In genomic region chr6:90894285-90895144, GRCh38 we compare ENCODE assay signal across 17 cellular contexts.
DNase-seq lines count a peak whose midpoint lies in the region; ATAC-seq, FAIRE-seq and TF ChIP-seq lines count a peak whose summit lies in the region.
"Had no signal": no experiment of that assay in that cellular context is flagged by ENCODE, and none has a peak within 500 bp of the region (broad histone marks: within the 10 kb centered on the region; RNA-seq: fewer than 3 reads in every experiment).

No MANE protein-coding gene starts in this region.

- dilution Hi-C loops in keratinocyte (cut with MboI; ENCODE audit: extremely low pct_ligation_motif_present, low sequenced_read_pairs), result no loop called here

- intact Hi-C loops in right lobe of liver (cut with DNase I) (no loop called here), pancreas (cut with DNase I) (no loop called here)

- peak overlapping the region; percentile 23 for H2AFZ ChIP-seq in keratinocyte (ENCODE audit: control insufficient read depth, low read length)
- H2AFZ ChIP-seq: GM23248 had no signal

- H4K20me1 ChIP-seq in keratinocyte (ENCODE audit: control insufficient read depth, extremely low read depth, insufficient read depth, low read length), result no peaks in the 10 kb centered on the region

- WGBS in right lobe of liver (ENCODE audit: insufficient coverage, low coverage, low lambda C conversion rate, missing lambda C conversion rate), result 55% methylated on average over 9 of the region's 9 CpGs
- 45 to 53% methylated on average over 9 of the region's 9 CpGs for WGBS in pancreas, 2 donors

- ATAC-seq in right lobe of liver (no peak), pancreas (no peak)
- ATAC-seq: A549, HCT116 had no signal

- H3K27ac ChIP-seq in keratinocyte (ENCODE audit: control insufficient read depth, insufficient read depth, low read length), result no peak overlapping the region
- no peak overlapping the region for H3K27ac ChIP-seq in right lobe of liver
- H3K27ac ChIP-seq in pancreas, result no peak overlapping the region
- H3K27ac ChIP-seq: A549, C4-2B, GM23248 had no signal

- DNase-seq in MG63 (peak; percentile 80), NCI-H82 treated with DMSO at 0.1 percent for 48 hours (lab: John Stamatoyannopoulos, UW; ENCODE audit: unreplicated experiment) (peak; percentile 6), keratinocyte (ENCODE audit: low read depth, low spot score) (no peak), right lobe of liver (no peak), mucosa of gallbladder (ENCODE audit: low spot score) (no peak), GM10266 (ENCODE audit: extremely low spot score) (no peak), pancreas (no peak)
- DNase-seq: BE2C; CD4-positive, alpha-beta memory T cell; DND-41; GF-D8; GM23248; IMR-90 had no signal

- H3K79me2 ChIP-seq in keratinocyte (ENCODE audit: control insufficient read depth, insufficient read depth, low read length), result no peaks in the 10 kb centered on the region

- H3K9ac ChIP-seq in keratinocyte (ENCODE audit: control insufficient read depth, extremely low read depth, insufficient read depth, low read length), result no peak overlapping the region
- H3K9ac ChIP-seq: GM23248 had no signal

- H3K36me3 ChIP-seq in MG63, result no peaks in the 10 kb centered on the region
- no peaks in the 10 kb centered on the region for H3K36me3 ChIP-seq in keratinocyte (ENCODE audit: control insufficient read depth in 2 of 2, extremely low read depth in 1 of 2, insufficient read depth in 2 of 2, low read length in 2 of 2)
- no peaks in the 10 kb centered on the region for H3K36me3 ChIP-seq in right lobe of liver
- no peaks in the 10 kb centered on the region for H3K36me3 ChIP-seq in pancreas
- H3K36me3 ChIP-seq: BE2C had no signal

- FAIRE-seq in keratinocyte (lab: Jason Lieb, UNC), result peak; percentile 41
- FAIRE-seq in pancreas (lab: Jason Lieb, UNC), result no peak
- FAIRE-seq: A549, H54 had no signal

- H3K9me1 ChIP-seq in keratinocyte (ENCODE audit: control insufficient read depth, extremely low read depth, insufficient read depth, low read length), result no peaks in the 10 kb centered on the region

- TF ChIP-seq POLR2A in right lobe of liver (IDR thresholded peaks at IDR 0.05), result no peak

- H3K4me2 ChIP-seq in keratinocyte (ENCODE audit: control insufficient read depth, extremely low read depth, insufficient read depth, low read depth, low read length), result no peak overlapping the region
- H3K4me2 ChIP-seq: A549 had no signal

- H3K9me3 ChIP-seq in MG63, result no peaks in the 10 kb centered on the region
- H3K9me3 ChIP-seq in keratinocyte (ENCODE audit: control insufficient read depth, low read depth, low read length), result no peaks in the 10 kb centered on the region
- H3K9me3 ChIP-seq in right lobe of liver, result no peaks in the 10 kb centered on the region
- H3K9me3 ChIP-seq in pancreas, result no peaks in the 10 kb centered on the region
- H3K9me3 ChIP-seq: A549, BE2C had no signal

- H3K27me3 ChIP-seq in MG63 (no peaks in the 10 kb centered on the region), keratinocyte (ENCODE audit: control insufficient read depth, extremely low read depth, insufficient read depth, low read length) (no peaks in the 10 kb centered on the region), right lobe of liver (no peaks in the 10 kb centered on the region), pancreas (no peaks in the 10 kb centered on the region)
- H3K27me3 ChIP-seq: BE2C had no signal

- H3K4me3 ChIP-seq in MG63, result no peak overlapping the region
- no peak overlapping the region for H3K4me3 ChIP-seq in keratinocyte (ENCODE audit: control insufficient read depth in 2 of 3, extremely low read depth in 1 of 3, insufficient read depth in 2 of 3, low read depth in 1 of 3, low read length in 3 of 3)
- no peak overlapping the region for H3K4me3 ChIP-seq in right lobe of liver
- H3K4me3 ChIP-seq in pancreas, result no peak overlapping the region
- H3K4me3 ChIP-seq: A549, GM23248 had no signal

- H3K4me1 ChIP-seq in keratinocyte (ENCODE audit: control insufficient read depth, extremely low read depth, insufficient read depth, low read length) (no peaks in the 10 kb centered on the region), right lobe of liver (no peaks in the 10 kb centered on the region), pancreas (no peaks in the 10 kb centered on the region)
- H3K4me1 ChIP-seq: A549 had no signal

- TF ChIP-seq CTCF in keratinocyte (optimal IDR thresholded peaks at IDR 0.05 in 1 of 3, IDR thresholded peaks at IDR 0.05 in 1 of 3, conservative IDR thresholded peaks at IDR 0.05 in 1 of 3; ENCODE audit: extremely low read depth in 1 of 3, insufficient read depth in 2 of 3, low read length in 3 of 3), result no peak
- TF ChIP-seq CTCF in right lobe of liver (IDR thresholded peaks at IDR 0.05), result no peak
- TF ChIP-seq CTCF in GM10266 (IDR thresholded peaks at IDR 0.05; ENCODE audit: control insufficient read depth, insufficient read depth, low read depth, missing control alignments), result no peak
- TF ChIP-seq CTCF in pancreas (IDR thresholded peaks at IDR 0.05), result no peak

Comparison
In these comparisons a context has a peak if more than half of its experiments do, and no peak if none do; other contexts are left out.
1. DNase-seq: peak in MG63 (single experiment) and NCI-H82 treated with DMSO at 0.1 percent for 48 hours (single experiment); none in keratinocyte (single experiment), right lobe of liver (0 of 3), mucosa of gallbladder (single experiment), GM10266 (single experiment) and pancreas (0 of 6).